In the genomic region with DNA sequence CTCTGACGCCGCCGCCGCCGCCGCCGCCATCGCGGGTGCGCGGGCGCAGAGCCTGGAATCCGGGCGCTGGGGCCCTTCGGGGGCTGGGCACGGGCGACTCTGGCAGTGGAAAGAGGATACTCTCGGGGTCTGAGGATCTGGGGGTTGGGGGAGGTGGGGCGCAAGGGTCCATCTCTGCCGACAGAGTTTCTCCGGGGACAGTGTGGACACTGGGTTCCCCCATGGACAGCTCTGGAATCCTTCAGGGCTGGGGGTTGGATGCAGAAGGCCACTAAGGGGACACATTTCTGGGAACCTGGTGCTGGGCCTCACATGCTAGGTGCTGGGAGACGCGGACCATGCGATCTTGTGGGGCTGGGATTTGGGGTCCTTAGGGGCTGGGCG, we compare ENCODE assay signal across 1 cellular context.
TF ChIP-seq lines count a peak whose summit lies in the region.

No MANE protein-coding gene starts in this region.

TF ChIP-seq in HCT116, 20 proteins besides CTCF, POLR2A, EP300 and RAD21 (continued from another document):
- TF ChIP-seq REST (IDR thresholded peaks at IDR 0.05; ENCODE audit: low read depth): no peak
- no peak for TF ChIP-seq EGR1 (IDR thresholded peaks at IDR 0.05; ENCODE audit: low read depth)
- no peak for TF ChIP-seq SIN3A (IDR thresholded peaks at IDR 0.05; ENCODE audit: low read depth)
- TF ChIP-seq ZFX (IDR thresholded peaks at IDR 0.05): no peak
- TF ChIP-seq SRF (IDR thresholded peaks at IDR 0.05; ENCODE audit: low read depth): no peak
